In the genomic region with DNA sequence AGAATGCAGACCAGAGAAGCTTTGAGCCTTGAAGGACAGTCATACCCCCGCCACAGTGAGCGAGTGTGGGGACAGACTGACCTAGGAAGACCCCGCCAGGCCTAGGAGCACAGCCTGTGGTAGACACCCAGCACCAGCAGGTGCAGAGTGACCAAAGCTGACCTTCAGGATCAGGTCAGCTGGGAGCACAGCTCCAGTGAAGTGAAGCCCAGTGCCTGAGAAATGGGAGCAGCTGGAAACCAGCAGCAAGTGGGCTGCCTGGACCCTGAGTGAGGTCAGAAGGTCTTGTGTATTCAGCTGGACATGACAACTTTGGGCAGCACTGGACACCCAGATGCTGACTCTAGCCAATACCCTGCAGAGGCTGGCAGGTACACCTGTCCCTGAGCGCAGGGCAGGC, we compare ENCODE assay signal across 16 cellular contexts.
A peak's percentile ranks its signal among the peaks of the same experiment; 100 is the strongest.
DNase-seq lines count a peak whose midpoint lies in the region; ATAC-seq, FAIRE-seq and TF ChIP-seq lines count a peak whose summit lies in the region.
"Had no signal": no experiment of that assay in that cellular context is flagged by ENCODE, and none has a peak within 500 bp of the region (broad histone marks: within the 10 kb centered on the region; RNA-seq: fewer than 3 reads in every experiment).

No MANE protein-coding gene starts in this region.

- H3K4me3 ChIP-seq in BLaER1 (no peak overlapping the region), sigmoid colon (no peak overlapping the region), upper lobe of right lung (no peak overlapping the region)
- no peak overlapping the region for H3K4me3 ChIP-seq in BLaER1 treated with 17β-estradiol and CSF1 and Interleukin-3, amounts not matched to agents 10 nM and 100 nM

- H4K20me1 ChIP-seq in BLaER1 = no peaks in the 10 kb centered on the region
- no peaks in the 10 kb centered on the region for H4K20me1 ChIP-seq in BLaER1 treated with 17β-estradiol and CSF1 and Interleukin-3, amounts not matched to agents 10 nM and 100 nM

- 76 to 91% methylated on average over 4 of the region's 4 CpGs for WGBS in sigmoid colon, 2 donors

- H3K4me2 ChIP-seq in BLaER1 = peak overlapping the region; percentile 91
- H3K4me2 ChIP-seq in BLaER1 treated with 17β-estradiol and CSF1 and Interleukin-3, amounts not matched to agents 10 nM and 100 nM = peak overlapping the region in 8 of 11 experiments; percentile 70 to 90 (median 82); a peak in 16 of 22 replicates

- TF ChIP-seq CTCF in sigmoid colon (IDR thresholded peaks at IDR 0.05) = no peak
- TF ChIP-seq CTCF in upper lobe of right lung (IDR thresholded peaks at IDR 0.05) = no peak

- intact Hi-C loops in sigmoid colon (cut with DNase I) = no loop called here
- intact Hi-C loops in upper lobe of right lung (cut with DNase I) = no loop called here

- H3K27me3 ChIP-seq in BLaER1 = no peaks in the 10 kb centered on the region
- H3K27me3 ChIP-seq in BLaER1 treated with 17β-estradiol and CSF1 and Interleukin-3, amounts not matched to agents 10 nM and 100 nM = peaks cover 0 to 15% (median 0%) of the 10 kb centered on the region in 11 experiments; a peak in 3 of 22 replicates
- no peaks in the 10 kb centered on the region for H3K27me3 ChIP-seq in sigmoid colon
- H3K27me3 ChIP-seq in upper lobe of right lung = no peaks in the 10 kb centered on the region

- H3K36me3 ChIP-seq in BLaER1 = no peaks in the 10 kb centered on the region
- no peaks in the 10 kb centered on the region for H3K36me3 ChIP-seq in BLaER1 treated with 17β-estradiol and CSF1 and Interleukin-3, amounts not matched to agents 10 nM and 100 nM
- no peaks in the 10 kb centered on the region for H3K36me3 ChIP-seq in sigmoid colon
- H3K36me3 ChIP-seq in upper lobe of right lung = no peaks in the 10 kb centered on the region

- DNase-seq in sigmoid colon (peak; percentile 2), upper lobe of right lung (peak; percentile 29), DMS53 (lab: John Stamatoyannopoulos, UW) (no peak), HTR-8/SVneo (ENCODE audit: insufficient read length, low spot score) (no peak)
- DNase-seq: CD4-positive, alpha-beta T cell; CD8-positive, alpha-beta memory T cell; DMS 273 treated with DMSO at 0.1 percent for 48 hours; DMS79 treated with DMSO at 0.1 percent for 48 hours; GF-D8; GOT3; HCEC 1CT had no signal

- FAIRE-seq in HTR-8/SVneo (lab: Jason Lieb, UNC) = no peak
- FAIRE-seq: D721Med, GM12892, H54 had no signal

- H3K9me3 ChIP-seq in BLaER1 (no peaks in the 10 kb centered on the region), sigmoid colon (no peaks in the 10 kb centered on the region), upper lobe of right lung (no peaks in the 10 kb centered on the region)
- peaks cover 0 to 14% (median 0%) of the 10 kb centered on the region in 11 experiments; a peak in 6 of 22 replicates for H3K9me3 ChIP-seq in BLaER1 treated with 17β-estradiol and CSF1 and Interleukin-3, amounts not matched to agents 10 nM and 100 nM (replicated peaks in 1 of 11)

- H3K27ac ChIP-seq in BLaER1 (peak overlapping the region; percentile 63), sigmoid colon (no peak overlapping the region), upper lobe of right lung (no peak overlapping the region)
- no peak overlapping the region for H3K27ac ChIP-seq in BLaER1 treated with 17β-estradiol and CSF1 and Interleukin-3, amounts not matched to agents 10 nM and 100 nM

- TF ChIP-seq EP300 in sigmoid colon (IDR thresholded peaks at IDR 0.05) = no peak

- TF ChIP-seq POLR2A in sigmoid colon (IDR thresholded peaks at IDR 0.05) = no peak

- no peak for ATAC-seq in upper lobe of right lung

- H3K4me1 ChIP-seq in BLaER1 = peaks cover 74% of the 10 kb centered on the region
- H3K4me1 ChIP-seq in BLaER1 treated with 17β-estradiol and CSF1 and Interleukin-3, amounts not matched to agents 10 nM and 100 nM = peaks cover 16 to 68% (median 52%) of the 10 kb centered on the region in 10 experiments
- no peaks in the 10 kb centered on the region for H3K4me1 ChIP-seq in sigmoid colon
- H3K4me1 ChIP-seq in upper lobe of right lung = no peaks in the 10 kb centered on the region

- no peak overlapping the region; the same call in 1 of the 2 replicates for H3K9ac ChIP-seq in BLaER1
- no peak overlapping the region for H3K9ac ChIP-seq in BLaER1 treated with 17β-estradiol and CSF1 and Interleukin-3, amounts not matched to agents 10 nM and 100 nM

Comparison
In these comparisons a context has a peak if more than half of its experiments do, and no peak if none do; other contexts are left out.
1. DNase-seq: peak in sigmoid colon (single experiment) and upper lobe of right lung (single experiment); none in DMS53 (single experiment) and HTR-8/SVneo (single experiment).